9 cellular contexts compared by ENCODE assay signal in the genomic region with DNA sequence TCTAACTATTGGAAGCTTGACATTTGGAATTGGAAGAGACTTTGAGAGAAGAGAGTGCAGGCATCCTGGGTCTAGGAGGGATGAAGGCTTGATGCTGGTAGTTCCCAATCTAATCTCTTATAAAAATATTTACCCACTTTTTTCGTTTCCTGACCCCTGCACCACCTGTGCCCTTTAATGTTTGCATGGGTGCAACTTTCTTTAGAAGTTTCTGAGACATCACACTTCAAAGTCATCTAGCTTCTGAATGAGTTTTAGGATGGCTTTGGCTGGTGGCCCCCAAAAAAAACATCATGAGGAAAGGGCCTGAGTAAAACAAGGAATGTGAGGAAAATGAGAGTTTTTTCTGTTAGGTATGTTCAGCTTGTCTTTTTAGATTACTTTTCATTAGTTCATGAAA. TPM values are rescaled to one million over a fixed set of nuclear protein-coding genes. Genes with fewer than 3 reads are reported as not detected.
A peak's percentile ranks its signal among the peaks of the same experiment; 100 is the strongest.
DNase-seq lines count a peak whose midpoint lies in the region; ATAC-seq, FAIRE-seq and TF ChIP-seq lines count a peak whose summit lies in the region.
"Had no signal": no experiment of that assay in that cellular context is flagged by ENCODE, and none has a peak within 500 bp of the region (broad histone marks: within the 10 kb centered on the region; RNA-seq: fewer than 3 reads in every experiment).

No MANE protein-coding gene starts in this region.

- peaks cover 3% of the 10 kb centered on the region for H3K36me3 ChIP-seq in CD4-positive, CD25-positive, alpha-beta regulatory T cell (ENCODE audit: control insufficient read depth, insufficient read depth, low read length)
- peaks cover 36% of the 10 kb centered on the region for H3K36me3 ChIP-seq in NT2/D1 (ENCODE audit: insufficient read depth, insufficient read length, low read length)
- H3K36me3 ChIP-seq in endodermal cell (ENCODE audit: control insufficient read depth, insufficient read depth, low read length), result peaks cover 42% of the 10 kb centered on the region
- peaks cover 5% of the 10 kb centered on the region for H3K36me3 ChIP-seq in neural progenitor cell

- 6% methylated on average over 1 of the region's 1 CpG; no CpG with 5 or more reads in 1 of the 2 experiments for WGBS in endodermal cell (ENCODE audit: insufficient coverage in 1 of 2, insufficient read length in 1 of 2), 2 experiments

- no peaks in the 10 kb centered on the region for H3K27me3 ChIP-seq in CD4-positive, CD25-positive, alpha-beta regulatory T cell (ENCODE audit: control insufficient read depth, insufficient read depth, low read length)
- H3K27me3 ChIP-seq in NT2/D1 (ENCODE audit: insufficient read depth, insufficient read length) (no peaks in the 10 kb centered on the region), endodermal cell (ENCODE audit: control insufficient read depth, insufficient read depth, low read length, poor library complexity, severe bottlenecking) (no peaks in the 10 kb centered on the region), neural progenitor cell (no peaks in the 10 kb centered on the region)

- peaks cover 17% of the 10 kb centered on the region for H3K4me1 ChIP-seq in CD4-positive, CD25-positive, alpha-beta regulatory T cell (ENCODE audit: control insufficient read depth, insufficient read depth, low read length, poor library complexity, severe bottlenecking)
- H3K4me1 ChIP-seq in NT2/D1 (ENCODE audit: insufficient read depth, insufficient read length) (no peaks in the 10 kb centered on the region), endodermal cell (ENCODE audit: control insufficient read depth, insufficient read depth, low read length) (peaks cover 3% of the 10 kb centered on the region), neural progenitor cell (peaks cover 15% of the 10 kb centered on the region)

- H3F3A ChIP-seq in neural progenitor cell (ENCODE audit: low read depth), result no peaks in the 10 kb centered on the region

- H3K27ac Mint-ChIP-seq in CD4-positive, CD25-positive, alpha-beta regulatory T cell, result peak overlapping the region; percentile 3 to 98 (median 96)
- H3K27ac Mint-ChIP-seq in endodermal cell, result no peak overlapping the region
- peak overlapping the region; percentile 99 for H3K27ac Mint-ChIP-seq in neural progenitor cell

- no peaks in the 10 kb centered on the region for H3K9me3 ChIP-seq in CD4-positive, CD25-positive, alpha-beta regulatory T cell (ENCODE audit: control insufficient read depth in 2 of 2, low read length in 2 of 2)
- H3K9me3 ChIP-seq in NT2/D1 (ENCODE audit: insufficient read depth, low read length) (no peaks in the 10 kb centered on the region), endodermal cell (ENCODE audit: control insufficient read depth, low read length) (peaks cover 17% of the 10 kb centered on the region), neural progenitor cell (ENCODE audit: low read depth) (no peaks in the 10 kb centered on the region)

- DNase-seq in CD4-positive, CD25-positive, alpha-beta regulatory T cell, result peak in 1 of 3 donors; percentile 14
- DNase-seq in NT2/D1 (ENCODE audit: low read depth, low spot score) (no peak), endodermal cell (no peak), neural progenitor cell (ENCODE audit: low spot score) (no peak), urothelium cell line (ENCODE audit: low spot score) (no peak)
- DNase-seq in activated effector memory CD4-positive, alpha-beta T cell treated with anti-CD3 and anti-CD28 coated beads, Interleukin-2, amount 50 U/mL, for 16 hours, result no peak

- no peak for TF ChIP-seq CTCF in endodermal cell (conservative IDR thresholded peaks at IDR 0.05)
- TF ChIP-seq CTCF in neural progenitor cell (IDR thresholded peaks at IDR 0.05), result no peak

- H3K9ac ChIP-seq in NT2/D1 (ENCODE audit: insufficient read length, low read depth), result peak overlapping the region; percentile 95
- peak overlapping the region; percentile 87 for H3K9ac ChIP-seq in endodermal cell (ENCODE audit: extremely low read depth, low read length, poor library complexity, severe bottlenecking)
- H3K9ac ChIP-seq in neural progenitor cell, result peak overlapping the region; percentile 95

- H3K4me1 Mint-ChIP-seq in CD4-positive, CD25-positive, alpha-beta regulatory T cell, result peaks cover 17 to 41% (median 30%) of the 10 kb centered on the region in 4 donors
- H3K4me1 Mint-ChIP-seq in endodermal cell (peaks cover 5% of the 10 kb centered on the region), neural progenitor cell (peaks cover 24% of the 10 kb centered on the region)

- no peaks in the 10 kb centered on the region for H3K27me3 Mint-ChIP-seq in CD4-positive, CD25-positive, alpha-beta regulatory T cell
- no peaks in the 10 kb centered on the region for H3K27me3 Mint-ChIP-seq in endodermal cell (ENCODE audit: insufficient read depth)
- peaks cover 2% of the 10 kb centered on the region for H3K27me3 Mint-ChIP-seq in neural progenitor cell (ENCODE audit: insufficient read depth, low read depth)

- no peak overlapping the region for H2AFZ ChIP-seq in neural progenitor cell (replicated peaks)

- peak overlapping the region; percentile 83 for H3K27ac ChIP-seq in CD4-positive, CD25-positive, alpha-beta regulatory T cell (ENCODE audit: insufficient read depth, low read length, poor library complexity, severe bottlenecking)
- H3K27ac ChIP-seq in endodermal cell (ENCODE audit: low read depth, low read length) (no peak overlapping the region), neural progenitor cell (no peak overlapping the region)

- no peak for FAIRE-seq in urothelium cell line (lab: Jason Lieb, UNC)
- FAIRE-seq: colon had no signal

- peak overlapping the region; percentile 94 to 97 (median 97) for H3K4me3 Mint-ChIP-seq in CD4-positive, CD25-positive, alpha-beta regulatory T cell
- peak overlapping the region; percentile 94 for H3K4me3 Mint-ChIP-seq in endodermal cell
- peak overlapping the region; percentile 100 for H3K4me3 Mint-ChIP-seq in neural progenitor cell

- ATAC-seq in CD4-positive, CD25-positive, alpha-beta regulatory T cell (ENCODE audit: low read depth in 2 of 2), result no peak
- ATAC-seq in GM19328 (IDR thresholded peaks at IDR 0.05; ENCODE audit: unreplicated experiment) (no peak), HG03097 (IDR thresholded peaks at IDR 0.05; ENCODE audit: low FRiP score, unreplicated experiment) (no peak)

- H3K4me2 ChIP-seq in neural progenitor cell, result peak overlapping the region; percentile 97

- H3K79me2 ChIP-seq in neural progenitor cell (ENCODE audit: low read depth), result peaks cover 50% of the 10 kb centered on the region

- peaks cover 21% of the 10 kb centered on the region for H3K36me3 Mint-ChIP-seq in CD4-positive, CD25-positive, alpha-beta regulatory T cell
- H3K36me3 Mint-ChIP-seq in endodermal cell (ENCODE audit: low read depth), result peaks cover 33% of the 10 kb centered on the region
- peaks cover 33% of the 10 kb centered on the region for H3K36me3 Mint-ChIP-seq in neural progenitor cell

- peak overlapping the region; percentile 95 for H3K4me3 ChIP-seq in CD4-positive, CD25-positive, alpha-beta regulatory T cell (ENCODE audit: low read depth, low read length)
- H3K4me3 ChIP-seq in NT2/D1 (ENCODE audit: insufficient read length, low read depth) (peak overlapping the region; percentile 95), endodermal cell (ENCODE audit: low read length) (peak overlapping the region; percentile 96), neural progenitor cell (peak overlapping the region; percentile 92)

- peaks cover 1% of the 10 kb centered on the region for H4K20me1 ChIP-seq in neural progenitor cell (ENCODE audit: low read depth)

- H3K9me3 Mint-ChIP-seq in CD4-positive, CD25-positive, alpha-beta regulatory T cell, result no peaks in the 10 kb centered on the region
- H3K9me3 Mint-ChIP-seq in endodermal cell (peaks cover 4% of the 10 kb centered on the region), neural progenitor cell (peaks cover 7% of the 10 kb centered on the region)

RNA-seq across cellular contexts. Expression of gene POLD3, which starts 1.1 kb away (rescaled TPM):
- total RNA-seq in CD4-positive, CD25-positive, alpha-beta regulatory T cell, result 11.8 TPM
- polyA plus RNA-seq in CD4-positive, CD25-positive, alpha-beta regulatory T cell, result 10 to 100 TPM; 16.3 to 20.1 (median 18.5) TPM
- total RNA-seq in endodermal cell (10 to 100 TPM; 38.5 to 52.2 TPM), neural progenitor cell (ENCODE audit: low replicate concordance) (45.4 and 56.9 TPM in 2 replicates)
- polyA plus RNA-seq in endodermal cell (2013, experiment 1 of 2), result 37.7 TPM
- 31.8 TPM for polyA plus RNA-seq in endodermal cell (2013, experiment 2 of 2)
